In genomic region chr2:210654091-210654490, GRCh38 we compare ENCODE assay signal across 23 cellular contexts.
A peak's percentile ranks its signal among the peaks of the same experiment; 100 is the strongest.
DNase-seq lines count a peak whose midpoint lies in the region; ATAC-seq and TF ChIP-seq lines count a peak whose summit lies in the region.
"Had no signal": no experiment of that assay in that cellular context is flagged by ENCODE, and none has a peak within 500 bp of the region (broad histone marks: within the 10 kb centered on the region; RNA-seq: fewer than 3 reads in every experiment).

No MANE protein-coding gene starts in this region.

- no peak overlapping the region for H3K9ac ChIP-seq in PC-3 (ENCODE audit: low read length)

- no peaks in the 10 kb centered on the region for H3K9me2 ChIP-seq in PC-3 (replicated peaks; ENCODE audit: low read length)

- no peak overlapping the region for H3K27ac ChIP-seq in PC-3 (ENCODE audit: low read length)
- H3K27ac ChIP-seq: RWPE1, SJCRH30 had no signal

- peaks cover 10% of the 10 kb centered on the region; the same call in 1 of the 2 replicates for H3K4me1 ChIP-seq in PC-3 (ENCODE audit: insufficient read depth, low read length)
- H3K4me1 ChIP-seq: SJCRH30 had no signal

- H2AFZ ChIP-seq in PC-3 (ENCODE audit: low read length) = no peak overlapping the region

- no peaks in the 10 kb centered on the region for H3K4me1 Mint-ChIP-seq in nephron progenitor cell
- H3K4me1 Mint-ChIP-seq: CD14-positive monocyte, T-helper 17 cell had no signal

- peaks cover 2% of the 10 kb centered on the region for H3K9me3 Mint-ChIP-seq in nephron progenitor cell

- no peaks in the 10 kb centered on the region for H3K27me3 Mint-ChIP-seq in nephron progenitor cell (ENCODE audit: low read depth, poor library complexity)
- H3K27me3 Mint-ChIP-seq: T-helper 17 cell had no signal

- no TSS peak for BruUV-seq in PC-3 (replicated peaks; lab: Mats Ljungman, UMichigan)

- DNase-seq in AG20443 (ENCODE audit: low spot score) (peak; percentile 7), GM03348 (ENCODE audit: low spot score) (peak; percentile 4), PC-3 (peak; percentile 48), fibroblast of peridontal ligament (ENCODE audit: extremely low read depth) (peak; percentile 23), dermis blood vessel endothelial cell (no peak), nephron progenitor cell (no peak)
- no peak for DNase-seq in activated CD4-positive, alpha-beta T cell treated with anti-CD3 and anti-CD28 coated beads for 4 hours
- DNase-seq: AML-193, DMS 273 treated with DMSO at 0.1 percent for 48 hours, HFFc6, MG63, NCI-H1092 treated with DMSO at 0.1 percent for 48 hours, NCI-H146, NCI-H2081, NCI-H226, NCI-H524, NCI-H82, OCI-M1, SJCRH30, T-helper 17 cell had no signal

- intact Hi-C loops in PC-3 (cut with micrococcal nuclease) = no loop called here

- peak; percentile 67 for ATAC-seq in PC-3
- no peak for ATAC-seq in GM19035 (IDR thresholded peaks at IDR 0.05; ENCODE audit: unreplicated experiment)
- ATAC-seq: T-helper 17 cell had no signal

- no peak overlapping the region for H3K4me2 ChIP-seq in PC-3 (ENCODE audit: low read length)

- POLR2A ChIA-PET in PC-3 (lab: Charles Lee; ENCODE audit: unreplicated experiment) = no interaction called here

- no peak overlapping the region for H3K4me3 Mint-ChIP-seq in nephron progenitor cell
- H3K4me3 Mint-ChIP-seq: CD14-positive monocyte, HFFc6, T-helper 17 cell had no signal

- H3K36me3 Mint-ChIP-seq in nephron progenitor cell (ENCODE audit: low read depth) = peaks cover 11% of the 10 kb centered on the region
- H3K36me3 Mint-ChIP-seq: CD14-positive monocyte had no signal

- no peaks in the 10 kb centered on the region for H3K9me3 ChIP-seq in PC-3 (ENCODE audit: low read length)
- H3K9me3 ChIP-seq: MG63, SJCRH30 had no signal

- H3K27ac Mint-ChIP-seq in nephron progenitor cell = no peak overlapping the region
- H3K27ac Mint-ChIP-seq: CD14-positive monocyte, HFFc6, T-helper 17 cell had no signal

- no peaks in the 10 kb centered on the region for H3K27me3 ChIP-seq in PC-3 (ENCODE audit: low read length)
- H3K27me3 ChIP-seq: MG63, SJCRH30 had no signal

- H3F3A ChIP-seq in PC-3 (ENCODE audit: low read length, unreplicated experiment) = no peaks in the 10 kb centered on the region

- no peaks in the 10 kb centered on the region for H3K36me3 ChIP-seq in PC-3 (ENCODE audit: low read depth, low read length)
- H3K36me3 ChIP-seq: MG63, SJCRH30 had no signal

- H3K79me2 ChIP-seq in PC-3 (ENCODE audit: low read length) = no peaks in the 10 kb centered on the region

- H4K20me1 ChIP-seq in PC-3 (ENCODE audit: low read length) = no peaks in the 10 kb centered on the region

- CTCF ChIA-PET in PC-3 (lab: Charles Lee) = no interaction called here

- no peak overlapping the region for H3K4me3 ChIP-seq in PC-3 (ENCODE audit: low read length)
- H3K4me3 ChIP-seq: MG63, SJCRH30 had no signal

- TF ChIP-seq CTCF in PC-3 (conservative IDR thresholded peaks at IDR 0.05; ENCODE audit: low read depth, low read length) (no peak), nephron progenitor cell (IDR thresholded peaks at IDR 0.05) (no peak)

Comparison
In these comparisons a context has a peak if more than half of its experiments do, and no peak if none do; other contexts are left out.
1. DNase-seq: peak in AG20443 (single experiment), GM03348 (single experiment), PC-3 (single experiment) and fibroblast of peridontal ligament (single experiment); none in activated CD4-positive, alpha-beta T cell treated with anti-CD3 and anti-CD28 coated beads for 4 hours (0 of 2), dermis blood vessel endothelial cell (single experiment) and nephron progenitor cell (single experiment).